In genomic region chr2:71512386-71512785, GRCh38 we compare ENCODE assay signal across 21 cellular contexts. TPM values are rescaled to one million over a fixed set of nuclear protein-coding genes. Genes with fewer than 3 reads are reported as not detected.
DNase-seq lines count a peak whose midpoint lies in the region; ATAC-seq and TF ChIP-seq lines count a peak whose summit lies in the region.
"Had no signal": no experiment of that assay in that cellular context is flagged by ENCODE, and none has a peak within 500 bp of the region (broad histone marks: within the 10 kb centered on the region; RNA-seq: fewer than 3 reads in every experiment).

No MANE protein-coding gene starts in this region.

- peak; percentile 19 for ATAC-seq in stimulated activated naive CD8-positive, alpha-beta T cell treated with anti-CD3 and anti-CD28 coated beads, Interleukin-15, amount 100 ng/mL, for 72 hours
- ATAC-seq in stimulated activated naive CD8-positive, alpha-beta T cell treated with anti-CD3 and anti-CD28 coated beads, Interleukin-15, Interleukin-2, amounts not matched to agents 100 U/mL and 50 U/mL, for 24 hours: no peak
- peak; percentile 8 for ATAC-seq in esophagus mucosa
- ATAC-seq in upper lobe of right lung: no peak
- no peak for ATAC-seq in HG03521 (IDR thresholded peaks at IDR 0.05; ENCODE audit: unreplicated experiment)
- ATAC-seq: GM12878, HCT116 had no signal

- peaks cover 17% of the 10 kb centered on the region for H3K27me3 Mint-ChIP-seq in stimulated activated naive CD8-positive, alpha-beta T cell treated with anti-CD3 and anti-CD28 coated beads, Interleukin-15, amount 100 ng/mL, for 72 hours
- no peaks in the 10 kb centered on the region for H3K27me3 Mint-ChIP-seq in neural crest cell (ENCODE audit: low read depth)
- H3K27me3 Mint-ChIP-seq: CD4-positive, alpha-beta T cell had no signal

- H3K4me3 Mint-ChIP-seq in stimulated activated naive CD8-positive, alpha-beta T cell treated with anti-CD3 and anti-CD28 coated beads, Interleukin-15, amount 100 ng/mL, for 72 hours: no peak overlapping the region
- no peak overlapping the region for H3K4me3 Mint-ChIP-seq in neural crest cell
- H3K4me3 Mint-ChIP-seq: B cell; CD4-positive, alpha-beta T cell; CD8-positive, alpha-beta memory T cell; GM23338; H9 had no signal

- no peaks in the 10 kb centered on the region for H3K4me1 Mint-ChIP-seq in stimulated activated naive CD8-positive, alpha-beta T cell treated with anti-CD3 and anti-CD28 coated beads, Interleukin-15, amount 100 ng/mL, for 72 hours
- no peaks in the 10 kb centered on the region for H3K4me1 Mint-ChIP-seq in neural crest cell
- H3K4me1 Mint-ChIP-seq: CD14-positive monocyte, GM23338 had no signal

- no peaks in the 10 kb centered on the region for H3K27me3 ChIP-seq in upper lobe of right lung
- H3K27me3 ChIP-seq: BLaER1 had no signal

- no peaks in the 10 kb centered on the region for H3K4me1 ChIP-seq in upper lobe of right lung

- DNase-seq in stimulated activated naive CD8-positive, alpha-beta T cell treated with anti-CD3 and anti-CD28 coated beads, Interleukin-15, amount 100 ng/mL, for 72 hours: no peak
- DNase-seq in stimulated activated naive CD8-positive, alpha-beta T cell treated with anti-CD3 and anti-CD28 coated beads, Interleukin-15, Interleukin-2, amounts not matched to agents 100 U/mL and 50 U/mL, for 24 hours: no peak
- DNase-seq in neural crest cell (ENCODE audit: low read depth, low spot score): no peak
- peak; percentile 25 for DNase-seq in upper lobe of right lung
- DNase-seq in GM20000 (ENCODE audit: low spot score): no peak
- no peak for DNase-seq in NCI-H2171 treated with DMSO at 0.1 percent for 48 hours (lab: John Stamatoyannopoulos, UW)
- DNase-seq: CD8-positive, alpha-beta memory T cell; DMS 273 treated with DMSO at 0.1 percent for 48 hours; DMS79; EL; GDM1; H9 had no signal

- intact Hi-C loops in upper lobe of right lung (cut with DNase I): loop anchor here (5.0 kb wide), 1 partner anchor 210 kb away; no protein-coding TSS in a partner anchor

- no peaks in the 10 kb centered on the region for H3K9me3 ChIP-seq in upper lobe of right lung
- H3K9me3 ChIP-seq: BLaER1 had no signal

- no peak overlapping the region for H3K4me3 ChIP-seq in upper lobe of right lung
- H3K4me3 ChIP-seq: BLaER1, GM12878, GM23338 had no signal

- no peaks in the 10 kb centered on the region for H3K36me3 ChIP-seq in upper lobe of right lung
- H3K36me3 ChIP-seq: BLaER1 had no signal

- no peaks in the 10 kb centered on the region for H3K9me3 Mint-ChIP-seq in stimulated activated naive CD8-positive, alpha-beta T cell treated with anti-CD3 and anti-CD28 coated beads, Interleukin-15, amount 100 ng/mL, for 72 hours
- no peaks in the 10 kb centered on the region for H3K9me3 Mint-ChIP-seq in neural crest cell
- H3K9me3 Mint-ChIP-seq: CD14-positive monocyte; CD4-positive, alpha-beta T cell; CD8-positive, alpha-beta memory T cell; GM23338; H9 had no signal

- H3K36me3 Mint-ChIP-seq in neural crest cell (ENCODE audit: low read depth): no peaks in the 10 kb centered on the region
- H3K36me3 Mint-ChIP-seq: CD8-positive, alpha-beta memory T cell had no signal

- H3K27ac ChIP-seq in upper lobe of right lung: no peak overlapping the region
- H3K27ac ChIP-seq: BLaER1 had no signal

- TF ChIP-seq CTCF in neural crest cell (conservative IDR thresholded peaks at IDR 0.05) (no peak), upper lobe of right lung (IDR thresholded peaks at IDR 0.05) (no peak), GM20000 (IDR thresholded peaks at IDR 0.05; ENCODE audit: extremely low read depth, missing control alignments) (no peak)

- H3K27ac Mint-ChIP-seq in stimulated activated naive CD8-positive, alpha-beta T cell treated with anti-CD3 and anti-CD28 coated beads, Interleukin-15, amount 100 ng/mL, for 72 hours: peak overlapping the region in 1 of 2 donors; percentile 55
- peak overlapping the region; percentile 81 for H3K27ac Mint-ChIP-seq in neural crest cell (ENCODE audit: unreplicated experiment)
- H3K27ac Mint-ChIP-seq: B cell; CD4-positive, alpha-beta T cell; CD8-positive, alpha-beta memory T cell; GM23338; H9 had no signal

RNA-seq across cellular contexts. Expression of gene DYSF, which starts 59.0 kb away (rescaled TPM):
- total RNA-seq in esophagus mucosa: 3.4 TPM
- total RNA-seq in neural crest cell: 2.2 and 2.4 TPM in 2 replicates
- 37.7 TPM for total RNA-seq in upper lobe of right lung

Comparison
In these comparisons a context has a peak if more than half of its experiments do, and no peak if none do; other contexts are left out.
1. ATAC-seq: peak in stimulated activated naive CD8-positive, alpha-beta T cell treated with anti-CD3 and anti-CD28 coated beads, Interleukin-15, amount 100 ng/mL, for 72 hours (single experiment) and esophagus mucosa (single experiment); none in stimulated activated naive CD8-positive, alpha-beta T cell treated with anti-CD3 and anti-CD28 coated beads, Interleukin-15, Interleukin-2, amounts not matched to agents 100 U/mL and 50 U/mL, for 24 hours (single experiment), upper lobe of right lung (single experiment) and HG03521 (single experiment).